ENCODE assay signal across 14 cellular contexts in the genomic region with DNA sequence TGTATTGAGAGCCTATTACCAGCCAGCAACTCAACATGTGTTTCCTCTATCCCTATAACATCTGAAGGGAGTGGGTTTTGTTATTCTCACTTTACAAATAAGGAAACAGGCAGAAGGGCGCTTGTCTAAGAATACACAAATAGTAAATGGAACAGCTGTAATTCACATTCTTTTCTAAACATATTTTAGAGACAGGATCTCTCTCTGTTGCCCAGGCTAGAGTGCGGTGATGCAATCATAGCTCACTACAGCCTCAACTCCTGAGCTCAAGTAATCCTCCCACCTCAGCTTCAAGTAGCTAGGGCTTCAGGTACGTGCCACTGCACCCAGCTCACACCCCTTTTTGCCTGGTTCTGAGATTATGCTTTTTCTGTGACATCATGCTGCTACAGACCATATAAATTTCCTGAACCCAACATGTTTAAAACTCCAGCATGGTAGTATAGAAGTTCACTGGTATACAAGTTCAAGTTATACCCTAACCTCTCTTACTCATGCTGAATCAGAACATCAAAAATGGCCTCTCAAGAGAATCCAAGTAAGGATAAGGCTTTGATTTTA. TPM values are rescaled to one million over a fixed set of nuclear protein-coding genes. Genes with fewer than 3 reads are reported as not detected.
DNase-seq lines count a peak whose midpoint lies in the region; FAIRE-seq and TF ChIP-seq lines count a peak whose summit lies in the region.
"Had no signal": no experiment of that assay in that cellular context is flagged by ENCODE, and none has a peak within 500 bp of the region (broad histone marks: within the 10 kb centered on the region; RNA-seq: fewer than 3 reads in every experiment).

No MANE protein-coding gene starts in this region.

- H3K9ac ChIP-seq in smooth muscle cell (ENCODE audit: low read depth): no peak overlapping the region

- no peak overlapping the region for H3K4me2 ChIP-seq in smooth muscle cell

- intact Hi-C loops in ascending aorta (cut with DNase I): loop anchor here (2.0 to 10.0 kb wide), 2 partner anchors 39 to 189 kb away; a partner anchor contains a TSS

- no peak overlapping the region for H3K4me3 ChIP-seq in ascending aorta
- no peak overlapping the region for H3K4me3 ChIP-seq in fibroblast of pulmonary artery (replicated peaks; ENCODE audit: low read depth, low read length)
- no peak overlapping the region for H3K4me3 ChIP-seq in smooth muscle cell
- H3K4me3 ChIP-seq: prostate gland had no signal

- 48% methylated on average over 3 of the region's 3 CpGs for WGBS in smooth muscle cell (ENCODE audit: low lambda C conversion rate)

- H3K36me3 ChIP-seq in ascending aorta (no peaks in the 10 kb centered on the region), smooth muscle cell (ENCODE audit: low read depth) (no peaks in the 10 kb centered on the region)
- H3K36me3 ChIP-seq: prostate gland had no signal

- TF ChIP-seq CTCF in ascending aorta (IDR thresholded peaks at IDR 0.05): no peak
- TF ChIP-seq CTCF in fibroblast of pulmonary artery (IDR thresholded peaks at IDR 0.05; ENCODE audit: low read length, missing control alignments): no peak
- no peak for TF ChIP-seq CTCF in smooth muscle cell (IDR thresholded peaks at IDR 0.05; ENCODE audit: borderline replicate concordance, insufficient read depth, poor library complexity, severe bottlenecking)
- TF ChIP-seq CTCF in D721Med (IDR thresholded peaks at IDR 0.05; ENCODE audit: insufficient read depth, missing control alignments): no peak

- peaks cover 7 to 25% of the 10 kb centered on the region in 2 donors for H3K4me1 ChIP-seq in ascending aorta
- no peaks in the 10 kb centered on the region for H3K4me1 ChIP-seq in smooth muscle cell (ENCODE audit: low read depth)
- H3K4me1 ChIP-seq: prostate gland had no signal

- H3K79me2 ChIP-seq in smooth muscle cell (ENCODE audit: low read depth): no peaks in the 10 kb centered on the region

- DNase-seq in GM03348 (ENCODE audit: low spot score) (peak; percentile 19), ascending aorta (ENCODE audit: low spot score in 2 of 2) (no peak), fibroblast of pulmonary artery (ENCODE audit: low read depth) (peak; percentile 71), smooth muscle cell (lab: John Stamatoyannopoulos, UW; ENCODE audit: unreplicated experiment) (no peak), NCI-H128 (lab: John Stamatoyannopoulos, UW; ENCODE audit: unreplicated experiment) (no peak), NCI-H2107 (lab: John Stamatoyannopoulos, UW) (no peak), NCI-H2196 treated with DMSO at 0.1 percent for 48 hours (lab: John Stamatoyannopoulos, UW; ENCODE audit: unreplicated experiment) (no peak), D721Med (ENCODE audit: insufficient read length, low spot score) (no peak)
- DNase-seq: activated B cell treated with CpG ODN at 0.5 μM for 24 hours; activated T-cell treated with anti-CD3 and anti-CD28 coated beads, Interleukin-2, amount 50 U/mL, for 4 hours; stimulated activated CD4-positive, alpha-beta T cell treated with anti-CD3 and anti-CD28 coated beads, Interleukin-2, amount 100 ng/mL, for 48 hours; stimulated activated naive CD4-positive, alpha-beta T cell had no signal

- H3K27me3 ChIP-seq in ascending aorta (no peaks in the 10 kb centered on the region), smooth muscle cell (ENCODE audit: low read depth) (no peaks in the 10 kb centered on the region)

- peak overlapping the region; percentile 71 to 89 for H3K27ac ChIP-seq in ascending aorta
- H3K27ac ChIP-seq in smooth muscle cell (ENCODE audit: low read depth): peak overlapping the region; percentile 84
- H3K27ac ChIP-seq: C4-2B had no signal

- no peaks in the 10 kb centered on the region for H3K9me3 ChIP-seq in ascending aorta
- H3K9me3 ChIP-seq in smooth muscle cell (replicated peaks; ENCODE audit: low read depth): no peaks in the 10 kb centered on the region
- H3K9me3 ChIP-seq: prostate gland had no signal

- peaks cover 10% of the 10 kb centered on the region for H3F3A ChIP-seq in smooth muscle cell (ENCODE audit: low read depth)

- no peak for FAIRE-seq in D721Med (lab: Jason Lieb, UNC)

- H4K20me1 ChIP-seq in smooth muscle cell (ENCODE audit: low read depth): no peaks in the 10 kb centered on the region

- H2AFZ ChIP-seq in smooth muscle cell (ENCODE audit: low read depth): no peak overlapping the region

RNA-seq across cellular contexts. Expression of a gene that starts 8.6 kb away (rescaled TPM):
- total RNA-seq in ascending aorta (1.3 TPM), smooth muscle cell (10.9 and 27.3 TPM in 2 replicates)
- 9.8 and 37.5 TPM in 2 replicates for polyA plus RNA-seq in smooth muscle cell
- total RNA-seq: activated B cell treated with CpG ODN at 0.5 μM for 24 hours had no signal

RNA-seq across cellular contexts. Expression of a gene that starts 39.1 kb away (rescaled TPM):
- total RNA-seq in ascending aorta (2.4 TPM), smooth muscle cell (12.5 and 17.0 TPM in 2 replicates)
- polyA plus RNA-seq in smooth muscle cell: 4.4 and 6.3 TPM in 2 replicates

Comparison
In these comparisons a context has a peak if more than half of its experiments do, and no peak if none do; other contexts are left out.
1. DNase-seq: peak in GM03348 (single experiment) and fibroblast of pulmonary artery (single experiment); none in ascending aorta (0 of 2), smooth muscle cell (single experiment), NCI-H128 (single experiment), NCI-H2107 (single experiment), NCI-H2196 treated with DMSO at 0.1 percent for 48 hours (single experiment) and D721Med (single experiment).